Comparison of ENCODE assay signal across 17 cellular contexts in the genomic region with DNA sequence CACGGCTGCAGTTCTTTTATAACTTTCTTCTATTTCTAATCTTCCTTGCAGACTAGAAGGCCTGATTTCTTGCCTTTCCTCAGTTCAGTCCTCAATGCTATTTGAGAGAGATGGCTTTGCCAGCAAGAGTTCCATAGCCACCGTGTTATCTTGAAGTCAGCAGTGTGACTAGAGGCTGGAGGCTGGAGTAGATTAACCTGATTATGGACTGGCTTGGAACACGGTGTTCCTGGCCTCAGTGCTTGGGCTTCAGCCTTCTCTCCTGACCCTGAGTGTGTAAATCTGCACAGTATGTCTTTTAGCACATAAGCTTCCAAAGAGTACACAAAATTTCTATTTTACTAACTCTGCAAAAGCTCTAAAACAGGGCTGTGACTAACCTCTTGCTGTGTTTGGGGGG.
DNase-seq lines count a peak whose midpoint lies in the region; ATAC-seq and TF ChIP-seq lines count a peak whose summit lies in the region.
"Had no signal": no experiment of that assay in that cellular context is flagged by ENCODE, and none has a peak within 500 bp of the region (broad histone marks: within the 10 kb centered on the region; RNA-seq: fewer than 3 reads in every experiment).

No MANE protein-coding gene starts in this region.

- H3K23ac ChIP-seq in mesendoderm (ENCODE audit: low read length) = no peak overlapping the region

- H2BK120ac ChIP-seq in mesendoderm (ENCODE audit: low read depth, low read length) = no peak overlapping the region

- no peak overlapping the region for H2BK15ac ChIP-seq in mesendoderm (replicated peaks; ENCODE audit: low read depth)

- H3K36me3 ChIP-seq in mesendoderm (ENCODE audit: control insufficient read depth, insufficient read depth, low read length) = no peaks in the 10 kb centered on the region
- H3K36me3 ChIP-seq in testis (ENCODE audit: low read depth, missing control alignments) = no peaks in the 10 kb centered on the region
- H3K36me3 ChIP-seq: BLaER1 had no signal

- H3K9ac ChIP-seq in mesendoderm (ENCODE audit: low read length) = no peak overlapping the region
- H3K9ac ChIP-seq: BLaER1 had no signal

- no peak overlapping the region for H4K5ac ChIP-seq in mesendoderm (ENCODE audit: low read length)

- H4K8ac ChIP-seq in mesendoderm (ENCODE audit: low read depth, low read length) = no peak overlapping the region

- no peak overlapping the region for H3K18ac ChIP-seq in mesendoderm (ENCODE audit: low read length)

- H3K4me3 ChIP-seq in LNCaP clone FGC (ENCODE audit: low read depth, low read length) (no peak overlapping the region), mesendoderm (ENCODE audit: low read length) (no peak overlapping the region), testis (no peak overlapping the region)
- H3K4me3 ChIP-seq: BLaER1, GM12878, GM23338 had no signal

- TF ChIP-seq CTCF in LNCaP clone FGC (IDR thresholded peaks at IDR 0.05; ENCODE audit: control insufficient read depth, extremely low read depth, insufficient read depth) (no peak), testis (IDR thresholded peaks at IDR 0.05) (no peak)

- DNase-seq in LNCaP clone FGC (ENCODE audit: low read depth) (peak; percentile 72), mesendoderm (peak; percentile 24), testis (peak; percentile 64), substantia nigra (lab: John Stamatoyannopoulos, UW) (no peak), cerebellum (ENCODE audit: low spot score) (no peak)
- DNase-seq: CD4-positive, alpha-beta T cell; CD8-positive, alpha-beta memory T cell; DMS 273 treated with DMSO at 0.1 percent for 48 hours; DMS79; EL; GDM1; H9 had no signal

- no peak overlapping the region for H3K4ac ChIP-seq in mesendoderm (ENCODE audit: low read depth, low read length)

- no peaks in the 10 kb centered on the region for H3K9me3 ChIP-seq in testis
- H3K9me3 ChIP-seq: BLaER1 had no signal

- intact Hi-C loops in testis (cut with DNase I; ENCODE audit: low total_unique reads) = no loop called here

- WGBS in mesendoderm (ENCODE audit: extremely low coverage, insufficient coverage, low lambda C conversion rate) = no CpG with 5 or more reads among the region's 3 CpGs
- WGBS in testis, 2 donors = 26 to 53% methylated on average over 3 of the region's 3 CpGs

- H3K27me3 ChIP-seq in mesendoderm (ENCODE audit: insufficient read depth, low read length, poor library complexity) = no peaks in the 10 kb centered on the region
- no peaks in the 10 kb centered on the region for H3K27me3 ChIP-seq in testis
- H3K27me3 ChIP-seq: BLaER1 had no signal

- H3K27ac ChIP-seq in mesendoderm (ENCODE audit: low read depth, low read length) (no peak overlapping the region), testis (peak overlapping the region in 1 of 2 donors; percentile 55), substantia nigra (ENCODE audit: low read depth, low read length, poor library complexity, severe bottlenecking) (no peak overlapping the region)
- H3K27ac ChIP-seq: BLaER1 had no signal

- no peak overlapping the region for H2AK5ac ChIP-seq in mesendoderm (ENCODE audit: low read length)

- no peak overlapping the region for H3K56ac ChIP-seq in mesendoderm (ENCODE audit: low read length)

- no peaks in the 10 kb centered on the region for H3K4me1 ChIP-seq in mesendoderm (ENCODE audit: control insufficient read depth, low read depth, low read length)
- peaks cover 14% of the 10 kb centered on the region for H3K4me1 ChIP-seq in testis
- H3K4me1 ChIP-seq: BLaER1 had no signal

- no peak overlapping the region for H3K4me2 ChIP-seq in mesendoderm (ENCODE audit: low read length)
- H3K4me2 ChIP-seq: BLaER1, GM23338 had no signal

- H2BK5ac ChIP-seq in mesendoderm (ENCODE audit: low read length) = no peak overlapping the region

- H3K79me1 ChIP-seq in mesendoderm (ENCODE audit: low read length) = no peaks in the 10 kb centered on the region

- H3K79me2 ChIP-seq in mesendoderm (ENCODE audit: control insufficient read depth, insufficient read depth, low read length) = no peaks in the 10 kb centered on the region

- TF ChIP-seq POLR2A in testis (IDR thresholded peaks at IDR 0.05) = no peak

- ATAC-seq in HG03521 (IDR thresholded peaks at IDR 0.05; ENCODE audit: unreplicated experiment) = no peak
- ATAC-seq: GM12878, GM23338, HCT116 had no signal

Comparison
In these comparisons a context has a peak if more than half of its experiments do, and no peak if none do; other contexts are left out.
1. DNase-seq: peak in LNCaP clone FGC (single experiment), mesendoderm (single experiment) and testis (single experiment); none in substantia nigra (0 of 49) and cerebellum (single experiment).